In genomic region chr11:27757953-27758352, GRCh38 we compare ENCODE assay signal across 19 cellular contexts. TPM values are rescaled to one million over a fixed set of nuclear protein-coding genes. Genes with fewer than 3 reads are reported as not detected.
A peak's percentile ranks its signal among the peaks of the same experiment; 100 is the strongest.
DNase-seq lines count a peak whose midpoint lies in the region; ATAC-seq, FAIRE-seq and TF ChIP-seq lines count a peak whose summit lies in the region.
"Had no signal": no experiment of that assay in that cellular context is flagged by ENCODE, and none has a peak within 500 bp of the region (broad histone marks: within the 10 kb centered on the region; RNA-seq: fewer than 3 reads in every experiment).

No MANE protein-coding gene starts in this region.

- TF ChIP-seq EP300 in A549 (IDR thresholded peaks at IDR 0.05) (no peak), SK-N-SH (IDR thresholded peaks at IDR 0.05; ENCODE audit: borderline replicate concordance in 1 of 2, low read depth in 1 of 2, low read length in 1 of 2) (peak in 1 of 2 experiments; percentile 63; a peak in 1 of 4 replicates), gastroesophageal sphincter (IDR thresholded peaks at IDR 0.05) (no peak)

- H3K9ac ChIP-seq in SK-N-SH (no peak overlapping the region), fibroblast of lung (ENCODE audit: insufficient read depth, low read length) (no peak overlapping the region)

- no peaks in the 10 kb centered on the region for H3K9me3 Mint-ChIP-seq in activated CD8-positive, alpha-beta T cell treated with anti-CD3 and anti-CD28 coated beads, Interleukin-2, amount 10 ng/mL, durations not matched to agents 7 days and 5 days (ENCODE audit: insufficient read depth)
- H3K9me3 Mint-ChIP-seq: T-helper 1 cell treated with Interleukin-12 subunit alpha and Interleukin-12 subunit beta and Interleukin-4 antibody, amounts not matched to agents 30 μg/mL and 1 μg/mL, for 36 hours had no signal

- TF ChIP-seq RAD21 in A549 (conservative IDR thresholded peaks at IDR 0.05 in 1 of 2, IDR thresholded peaks at IDR 0.05 in 1 of 2) (no peak), SK-N-SH (IDR thresholded peaks at IDR 0.05; ENCODE audit: low read length) (no peak)

- POLR2A ChIA-PET in A549 (lab: Yijun Ruan, JAX): no interaction called here
- POLR2A ChIA-PET in SK-N-SH (lab: Yijun Ruan, JAX): no interaction called here
- POLR2A ChIA-PET in activated CD8-positive, alpha-beta T cell treated with anti-CD3 and anti-CD28 coated beads, Interleukin-2, amount 10 ng/mL, durations not matched to agents 7 days and 5 days (lab: Charles Lee): no interaction called here

- no peak overlapping the region for H3K27ac Mint-ChIP-seq in activated CD8-positive, alpha-beta T cell treated with anti-CD3 and anti-CD28 coated beads, Interleukin-2, amount 10 ng/mL, durations not matched to agents 7 days and 5 days
- H3K27ac Mint-ChIP-seq: T-helper 1 cell treated with Interleukin-12 subunit alpha and Interleukin-12 subunit beta and Interleukin-4 antibody, amounts not matched to agents 30 μg/mL and 1 μg/mL, for 36 hours had no signal

- H3K9me2 ChIP-seq in SK-N-SH: no peaks in the 10 kb centered on the region

- DNase-seq in A549 (ENCODE audit: low read depth in 1 of 2, low spot score in 1 of 2) (no peak), HFF-Myc (ENCODE audit: extremely low read depth, low read depth) (peak; percentile 73), SK-N-SH (no peak), fibroblast of lung (ENCODE audit: low read depth in 2 of 2) (peak; percentile 20 to 98)
- no peak for DNase-seq in activated CD8-positive, alpha-beta T cell treated with anti-CD3 and anti-CD28 coated beads, Interleukin-2, amount 10 ng/mL, durations not matched to agents 7 days and 5 days
- DNase-seq: activated CD4-positive, alpha-beta T cell treated with anti-CD3 and anti-CD28 coated beads, Interleukin-2, amount 50 U/mL, for 4 hours; activated effector memory CD4-positive, alpha-beta T cell treated with Interleukin-2 at 50 U/mL for 16 hours; DMS 273 treated with DMSO at 0.1 percent for 48 hours; mesendoderm; MM.1S; NCI-H2171 treated with DMSO at 0.1 percent for 48 hours; ovary had no signal

- no peaks in the 10 kb centered on the region for H3K79me2 ChIP-seq in SK-N-SH (ENCODE audit: insufficient read depth)
- no peaks in the 10 kb centered on the region for H3K79me2 ChIP-seq in fibroblast of lung (ENCODE audit: control insufficient read depth, insufficient read depth, low read length)

- no peaks in the 10 kb centered on the region for H3K27me3 Mint-ChIP-seq in activated CD8-positive, alpha-beta T cell treated with anti-CD3 and anti-CD28 coated beads, Interleukin-2, amount 10 ng/mL, durations not matched to agents 7 days and 5 days (ENCODE audit: low read depth)

- WGBS in A549 (ENCODE audit: missing lambda C conversion rate): 64% methylated on average over 2 of the region's 2 CpGs
- WGBS in SK-N-SH (ENCODE audit: low lambda C conversion rate): 36% methylated on average over 2 of the region's 2 CpGs
- WGBS in gastroesophageal sphincter (ENCODE audit: low coverage in 1 of 2), 2 donors: 11 to 61% methylated on average over 1 to 2 of the region's 2 CpGs

- H3K27ac ChIP-seq in A549: no peak overlapping the region
- peak overlapping the region in 1 of 2 experiments; percentile 50; a peak in 3 of 4 replicates for H3K27ac ChIP-seq in SK-N-SH (ENCODE audit: low read depth in 2 of 2, low read length in 1 of 2)
- no peak overlapping the region for H3K27ac ChIP-seq in fibroblast of lung (ENCODE audit: insufficient read depth, low read length)
- no peak overlapping the region for H3K27ac ChIP-seq in gastroesophageal sphincter
- H3K27ac ChIP-seq: HL-60, ovary had no signal

- TF ChIP-seq CTCF in A549 (IDR thresholded peaks at IDR 0.05) (no peak), HFF-Myc (IDR thresholded peaks at IDR 0.05; ENCODE audit: low read depth, low read length, missing control alignments) (no peak), SK-N-SH (IDR thresholded peaks at IDR 0.05) (no peak), fibroblast of lung (conservative IDR thresholded peaks at IDR 0.05 in 1 of 2, IDR thresholded peaks at IDR 0.05 in 1 of 2; ENCODE audit: low read depth in 1 of 2, low read length in 2 of 2) (no peak), gastroesophageal sphincter (IDR thresholded peaks at IDR 0.05) (no peak)

- H3K4me2 ChIP-seq in A549: no peak overlapping the region
- no peak overlapping the region for H3K4me2 ChIP-seq in SK-N-SH
- H3K4me2 ChIP-seq in fibroblast of lung (ENCODE audit: extremely low read depth, insufficient read depth, low read length): no peak overlapping the region

- no peak overlapping the region for H3K4me3 Mint-ChIP-seq in activated CD8-positive, alpha-beta T cell treated with anti-CD3 and anti-CD28 coated beads, Interleukin-2, amount 10 ng/mL, durations not matched to agents 7 days and 5 days
- H3K4me3 Mint-ChIP-seq: T-helper 1 cell treated with Interleukin-12 subunit alpha and Interleukin-12 subunit beta and Interleukin-4 antibody, amounts not matched to agents 30 μg/mL and 1 μg/mL, for 36 hours had no signal

- no peak for TF ChIP-seq POLR2A in A549 (IDR thresholded peaks at IDR 0.05; ENCODE audit: low read length)
- no peak for TF ChIP-seq POLR2A in gastroesophageal sphincter (IDR thresholded peaks at IDR 0.05)

- H3K4me3 ChIP-seq in A549: no peak overlapping the region
- H3K4me3 ChIP-seq in HFF-Myc (replicated peaks; ENCODE audit: low read depth, low read length): no peak overlapping the region
- H3K4me3 ChIP-seq in SK-N-SH (ENCODE audit: low read depth in 2 of 2, low read length in 1 of 2): no peak overlapping the region
- no peak overlapping the region for H3K4me3 ChIP-seq in fibroblast of lung (replicated peaks in 1 of 4; ENCODE audit: control extremely low read depth in 1 of 4, insufficient read depth in 1 of 4, low read depth in 3 of 4, low read length in 4 of 4)
- no peak overlapping the region for H3K4me3 ChIP-seq in gastroesophageal sphincter
- H3K4me3 ChIP-seq: ovary had no signal

- H3K9me3 ChIP-seq in A549 (no peaks in the 10 kb centered on the region), SK-N-SH (no peaks in the 10 kb centered on the region), fibroblast of lung (ENCODE audit: control insufficient read depth, insufficient read depth, low read depth, low read length) (no peaks in the 10 kb centered on the region), gastroesophageal sphincter (no peaks in the 10 kb centered on the region)
- H3K9me3 ChIP-seq: ovary had no signal

- H3K27me3 ChIP-seq in SK-N-SH (ENCODE audit: insufficient read depth) (no peaks in the 10 kb centered on the region), fibroblast of lung (ENCODE audit: control insufficient read depth, insufficient read depth, low read length) (no peaks in the 10 kb centered on the region), gastroesophageal sphincter (no peaks in the 10 kb centered on the region)
- H3K27me3 ChIP-seq: ovary had no signal

- FAIRE-seq in A549 (lab: Jason Lieb, UNC): no peak
- FAIRE-seq: A204.1 had no signal

- CTCF ChIA-PET in A549 (lab: Yijun Ruan, JAX) (interaction anchor here (1.0 kb wide), 1 partner anchor 9 kb away, joined by 3 read pairs; no protein-coding TSS in a partner anchor), SK-N-SH (lab: Yijun Ruan, JAX) (interaction anchor here (0.6 kb wide), 1 partner anchor 1585 kb away, joined by 3 read pairs; no protein-coding TSS in a partner anchor)
- CTCF ChIA-PET in activated CD8-positive, alpha-beta T cell treated with anti-CD3 and anti-CD28 coated beads, Interleukin-2, amount 10 ng/mL, durations not matched to agents 7 days and 5 days (lab: Charles Lee): no interaction called here

- no peak overlapping the region for H2AFZ ChIP-seq in SK-N-SH (ENCODE audit: low read depth)
- no peak overlapping the region for H2AFZ ChIP-seq in fibroblast of lung (ENCODE audit: low read length)

- ATAC-seq in A549 (no peak), gastroesophageal sphincter (no peak), GM18511 (IDR thresholded peaks at IDR 0.05; ENCODE audit: unreplicated experiment) (no peak), HG03135 (IDR thresholded peaks at IDR 0.05; ENCODE audit: unreplicated experiment) (no peak)
- ATAC-seq in activated CD8-positive, alpha-beta T cell treated with anti-CD3 and anti-CD28 coated beads, Interleukin-2, amount 10 ng/mL, durations not matched to agents 7 days and 5 days: no peak

- no peaks in the 10 kb centered on the region for H3K36me3 ChIP-seq in SK-N-SH (replicated peaks in 1 of 2; ENCODE audit: control insufficient read depth in 1 of 2, insufficient read depth in 2 of 2, low read length in 1 of 2)
- H3K36me3 ChIP-seq in fibroblast of lung (ENCODE audit: control insufficient read depth, insufficient read depth, low read length): no peaks in the 10 kb centered on the region
- H3K36me3 ChIP-seq in gastroesophageal sphincter: no peaks in the 10 kb centered on the region
- H3K36me3 ChIP-seq: ovary had no signal

- H3K4me1 ChIP-seq in A549 (0 out of 3 replicates have a peak, but pooled peaks cover 3% of the 10 kb centered on the region), SK-N-SH (ENCODE audit: control insufficient read depth in 1 of 2, insufficient read depth in 2 of 2, low read depth in 1 of 2, low read length in 1 of 2) (no peaks in the 10 kb centered on the region), fibroblast of lung (ENCODE audit: control insufficient read depth, extremely low read depth, insufficient read depth, low read length) (no peaks in the 10 kb centered on the region), gastroesophageal sphincter (no peaks in the 10 kb centered on the region)

- H3F3A ChIP-seq in SK-N-SH (replicated peaks; ENCODE audit: insufficient read depth): peaks cover 14% of the 10 kb centered on the region

- H4K20me1 ChIP-seq in SK-N-SH (ENCODE audit: insufficient read depth) (no peaks in the 10 kb centered on the region), fibroblast of lung (ENCODE audit: control insufficient read depth, extremely low read depth, insufficient read depth, low read length) (no peaks in the 10 kb centered on the region)

- no peaks in the 10 kb centered on the region for H3K4me1 Mint-ChIP-seq in activated CD8-positive, alpha-beta T cell treated with anti-CD3 and anti-CD28 coated beads, Interleukin-2, amount 10 ng/mL, durations not matched to agents 7 days and 5 days (ENCODE audit: low read depth)

- H3K36me3 Mint-ChIP-seq in activated CD8-positive, alpha-beta T cell treated with anti-CD3 and anti-CD28 coated beads, Interleukin-2, amount 10 ng/mL, durations not matched to agents 7 days and 5 days (ENCODE audit: low read depth): no peaks in the 10 kb centered on the region

RNA-seq across cellular contexts. Expression of gene BDNF, which starts 57.7 kb away (rescaled TPM):
- polyA plus RNA-seq in A549 (2011; rRNA removed) (25.4 and 33.7 TPM in 2 replicates), A549 (2017; fragmentation: RNase III; extraction: RNeasy Plus Mini Kit Qiagen cat#74134 plus additional on column Dnase treatment) (15.6 to 18.8 TPM (median 16.4 TPM) in 3 replicates), SK-N-SH (2012; rRNA removed) (21.3 and 24.4 TPM in 2 replicates), fibroblast of lung (11.2 and 15.0 TPM in 2 replicates)
- 11.5 and 13.1 TPM in 2 replicates for polyA plus RNA-seq in A549 (2012; cell fraction: cytosol; rRNA removed)
- 14.7 and 21.5 TPM in 2 replicates for polyA plus RNA-seq in A549 (2012; cell fraction: nucleus; rRNA removed)
- 22.4 and 27.3 TPM in 2 replicates for polyA minus RNA-seq in A549 (2011; rRNA and poly(A)+ RNA removed)
- 23.2 and 25.5 TPM in 2 replicates for polyA plus RNA-seq in SK-N-SH (2012; cell fraction: cytosol; rRNA removed)
- 23.9 and 29.7 TPM in 2 replicates for polyA plus RNA-seq in SK-N-SH (2012; cell fraction: nucleus; rRNA removed)
- total RNA-seq in fibroblast of lung (6.4 and 16.7 TPM in 2 replicates), gastroesophageal sphincter (under 1 TPM in 3 of 4 donors, not detected in 1; 0.31 to 0.62 (median 0.37) TPM)
- polyA plus RNA-seq in fibroblast of lung (2012): 8.6 and 12.0 TPM in 2 replicates
- polyA minus RNA-seq in fibroblast of lung (ENCODE audit: low replicate concordance): 0.35 and 3.7 TPM in 2 replicates
- total RNA-seq in activated CD8-positive, alpha-beta T cell treated with anti-CD3 and anti-CD28 coated beads, Interleukin-2, amount 10 ng/mL, durations not matched to agents 7 days and 5 days: not detected
- total RNA-seq: OCI-LY7 had no signal

Comparison
In these comparisons a context has a peak if more than half of its experiments do, and no peak if none do; other contexts are left out.
1. DNase-seq: peak in HFF-Myc (single experiment) and fibroblast of lung (2 of 2); none in A549 (0 of 2), SK-N-SH (single experiment) and activated CD8-positive, alpha-beta T cell treated with anti-CD3 and anti-CD28 coated beads, Interleukin-2, amount 10 ng/mL, durations not matched to agents 7 days and 5 days (single experiment).
2. Of the 12 proteins assayed by ChIP-seq in both A549 and SK-N-SH: peak only in A549: none; only in SK-N-SH: MAX and PBX3; in both: none; in neither: 8; mixed calls (peak in some experiments, not most) for 2.